1 cellular context compared by ENCODE assay signal in genomic region chr7:128738570-128739047, GRCh38.
TF ChIP-seq lines count a peak whose summit lies in the region.

No MANE protein-coding gene starts in this region.

TF ChIP-seq in K562, 482 proteins besides CTCF, POLR2A, EP300 and RAD21 (continued from another document and continues in another):
- TF ChIP-seq EHMT2 (IDR thresholded peaks at IDR 0.05) (peak; percentile 74; the same call in 1 of the 2 replicates), NR4A1 (CRISPR knock-in tag; IDR thresholded peaks at IDR 0.05) (no peak), NR4A1 (tag; IDR thresholded peaks at IDR 0.05) (peak; percentile 70), HIVEP1 (CRISPR knock-in tag; IDR thresholded peaks at IDR 0.05) (no peak), GATA2 (CRISPR knock-in tag; IDR thresholded peaks at IDR 0.05) (peak; percentile 84), FOXK1 (CRISPR knock-in tag; IDR thresholded peaks at IDR 0.05; ENCODE audit: borderline replicate concordance) (peak; percentile 87; the same call in 1 of the 2 replicates), RBM14 (IDR thresholded peaks at IDR 0.05; ENCODE audit: borderline replicate concordance, insufficient read depth, low read depth, low read length) (no peak), ZBTB26 (CRISPR knock-in tag; IDR thresholded peaks at IDR 0.05) (0 out of 2 replicates have a peak, but pooled peaks have one; percentile 4), SOX6 (IDR thresholded peaks at IDR 0.05) (no peak; the same call in none of the 2 replicates), SIRT6 (IDR thresholded peaks at IDR 0.05; ENCODE audit: low read depth, low read length) (no peak), CSDE1 (IDR thresholded peaks at IDR 0.05) (peak in 1 of 2 experiments; percentile 27; a peak in 1 of 4 replicates), ZBTB43 (CRISPR knock-in tag; IDR thresholded peaks at IDR 0.05) (peak; percentile 90; the same call in 1 of the 2 replicates), TAL1 (IDR thresholded peaks at IDR 0.05) (peak; percentile 34; the same call in 1 of the 2 replicates), POLR2H (tag; IDR thresholded peaks at IDR 0.05; ENCODE audit: low read depth) (peak; percentile 96; the same call in 1 of the 2 replicates), TCF3 (CRISPR knock-in tag; IDR thresholded peaks at IDR 0.05) (no peak; the same call in 1 of the 2 replicates), ZNF766 (CRISPR knock-in tag; conservative IDR thresholded peaks at IDR 0.05) (0 out of 2 replicates have a peak, but pooled peaks have one; percentile 49), HDAC2 (IDR thresholded peaks at IDR 0.05) (peak; percentile 91), ZNF41 (CRISPR knock-in tag; conservative IDR thresholded peaks at IDR 0.05) (0 out of 2 replicates have a peak, but pooled peaks have one; percentile 25), MIER1 (IDR thresholded peaks at IDR 0.05; ENCODE audit: low read depth) (peak; percentile 74; the same call in 1 of the 2 replicates), SMARCC2 (IDR thresholded peaks at IDR 0.05; ENCODE audit: low read depth) (peak; percentile 81), ZEB2 (IDR thresholded peaks at IDR 0.05) (peak; percentile 63; the same call in 1 of the 2 replicates), TEAD4 (IDR thresholded peaks at IDR 0.05; ENCODE audit: low read length) (peak; percentile 52; the same call in 1 of the 2 replicates), TEAD4 (CRISPR knock-in tag; IDR thresholded peaks at IDR 0.05; ENCODE audit: borderline replicate concordance) (no peak), ZC3H11A (IDR thresholded peaks at IDR 0.05; ENCODE audit: low read depth, low read length) (peak; percentile 21; the same call in 1 of the 2 replicates), MECOM (CRISPR knock-in tag; IDR thresholded peaks at IDR 0.05) (peak; percentile 60), ZNF174 (CRISPR knock-in tag; IDR thresholded peaks at IDR 0.05) (no peak), GATAD2A (IDR thresholded peaks at IDR 0.05) (peak; percentile 93), BCOR (IDR thresholded peaks at IDR 0.05) (peak; percentile 76; the same call in 1 of the 2 replicates), NRF1 (conservative IDR thresholded peaks at IDR 0.05 in 1 of 2, IDR thresholded peaks at IDR 0.05 in 1 of 2) (no peak), TOE1 (IDR thresholded peaks at IDR 0.05; ENCODE audit: borderline replicate concordance) (peak; percentile 74; the same call in 1 of the 2 replicates), TOE1 (CRISPR knock-in tag; IDR thresholded peaks at IDR 0.05; ENCODE audit: borderline replicate concordance, low read depth) (peak; percentile 34; the same call in 1 of the 2 replicates), SETDB1 (IDR thresholded peaks at IDR 0.05; ENCODE audit: low read length) (no peak), NCOA1 (IDR thresholded peaks at IDR 0.05; ENCODE audit: low read depth) (peak; percentile 61; the same call in 1 of the 2 replicates), SMC3 (conservative IDR thresholded peaks at IDR 0.05; ENCODE audit: insufficient read depth, low read depth, low read length) (no peak), KDM1A (IDR thresholded peaks at IDR 0.05) (peak; percentile 77 to 78), HDAC3 (IDR thresholded peaks at IDR 0.05; ENCODE audit: borderline replicate concordance, partially characterized antibody) (peak; percentile 57), ZBTB9 (CRISPR knock-in tag; IDR thresholded peaks at IDR 0.05) (peak; percentile 77; the same call in 1 of the 2 replicates), NONO (IDR thresholded peaks at IDR 0.05; ENCODE audit: low read depth in 2 of 2, low read length in 1 of 2) (no peak; a peak in 1 of 4 replicates), FOS (IDR thresholded peaks at IDR 0.05; ENCODE audit: extremely low read depth, insufficient read length) (no peak), ZNF124 (CRISPR knock-in tag; IDR thresholded peaks at IDR 0.05) (no peak), CBX5 (IDR thresholded peaks at IDR 0.05; ENCODE audit: borderline replicate concordance, low read depth) (no peak), ARNT (IDR thresholded peaks at IDR 0.05) (peak; percentile 40 to 91; a peak in 3 of 4 replicates), LARP7 (IDR thresholded peaks at IDR 0.05) (peak; percentile 83; the same call in 1 of the 2 replicates), KLF16 (IDR thresholded peaks at IDR 0.05) (0 out of 2 replicates have a peak, but pooled peaks have one; percentile 37), ASH1L (IDR thresholded peaks at IDR 0.05; ENCODE audit: borderline replicate concordance, low read depth, partially characterized antibody) (no peak), CC2D1A (IDR thresholded peaks at IDR 0.05) (peak; percentile 67; the same call in 1 of the 2 replicates), PHB2 (IDR thresholded peaks at IDR 0.05; ENCODE audit: low read depth) (peak; percentile 46; the same call in 1 of the 2 replicates), RCOR1 (IDR thresholded peaks at IDR 0.05; ENCODE audit: borderline replicate concordance in 1 of 2, low read depth in 2 of 2, low read length in 2 of 2) (peak in 1 of 2 experiments; percentile 69; a peak in 2 of 4 replicates), ZNF589 (CRISPR knock-in tag; IDR thresholded peaks at IDR 0.05; ENCODE audit: low read depth) (0 out of 2 replicates have a peak, but pooled peaks have one; percentile 60), SNRNP70 (optimal IDR thresholded peaks at IDR 0.05; ENCODE audit: low read depth, low read length) (no peak), EZH2 (IDR thresholded peaks at IDR 0.05; ENCODE audit: borderline replicate concordance, low read depth, low read length) (no peak), TAF7 (tag; IDR thresholded peaks at IDR 0.05) (peak; percentile 84), DNMT1 (IDR thresholded peaks at IDR 0.05) (0 out of 2 replicates have a peak, but pooled peaks have one; percentile 54), OTX1 (CRISPR knock-in tag; IDR thresholded peaks at IDR 0.05) (peak; percentile 76; the same call in 1 of the 2 replicates), THRB (CRISPR knock-in tag; conservative IDR thresholded peaks at IDR 0.05) (peak; percentile 36; the same call in 1 of the 2 replicates), ARID1B (IDR thresholded peaks at IDR 0.05) (peak; percentile 87), RFX1 (IDR thresholded peaks at IDR 0.05) (peak; percentile 22; the same call in 1 of the 2 replicates), NBN (IDR thresholded peaks at IDR 0.05; ENCODE audit: low read depth) (peak; percentile 95), LEF1 (IDR thresholded peaks at IDR 0.05) (peak; percentile 76), GTF2F1 (IDR thresholded peaks at IDR 0.05; ENCODE audit: low read depth, low read length) (no peak), PTTG1 (tag; IDR thresholded peaks at IDR 0.05; ENCODE audit: low read depth) (no peak), FOSL1 (tag; conservative IDR thresholded peaks at IDR 0.05) (peak; percentile 48)
- TF ChIP-seq, protein P1, sequence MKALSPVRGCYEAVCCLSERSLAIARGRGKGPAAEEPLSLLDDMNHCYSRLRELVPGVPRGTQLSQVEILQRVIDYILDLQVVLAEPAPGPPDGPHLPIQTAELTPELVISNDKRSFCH (CRISPR knock-in tag; IDR thresholded peaks at IDR 0.05): no peak
- TF ChIP-seq, protein P1 (tag; IDR thresholded peaks at IDR 0.05): peak; percentile 30; the same call in 1 of the 2 replicates
- TF ChIP-seq, protein P2, sequence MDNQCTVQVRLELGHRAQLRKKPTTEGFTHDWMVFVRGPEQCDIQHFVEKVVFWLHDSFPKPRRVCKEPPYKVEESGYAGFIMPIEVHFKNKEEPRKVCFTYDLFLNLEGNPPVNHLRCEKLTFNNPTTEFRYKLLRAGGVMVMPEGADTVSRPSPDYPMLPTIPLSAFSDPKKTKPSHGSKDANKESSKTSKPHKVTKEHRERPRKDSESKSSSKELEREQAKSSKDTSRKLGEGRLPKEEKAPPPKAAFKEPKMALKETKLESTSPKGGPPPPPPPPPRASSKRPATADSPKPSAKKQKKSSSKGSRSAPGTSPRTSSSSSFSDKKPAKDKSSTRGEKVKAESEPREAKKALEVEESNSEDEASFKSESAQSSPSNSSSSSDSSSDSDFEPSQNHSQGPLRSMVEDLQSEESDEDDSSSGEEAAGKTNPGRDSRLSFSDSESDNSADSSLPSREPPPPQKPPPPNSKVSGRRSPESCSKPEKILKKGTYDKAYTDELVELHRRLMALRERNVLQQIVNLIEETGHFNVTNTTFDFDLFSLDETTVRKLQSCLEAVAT (IDR thresholded peaks at IDR 0.05): peak; percentile 68 to 77; a peak in 3 of 4 replicates
- TF ChIP-seq, protein P3, sequence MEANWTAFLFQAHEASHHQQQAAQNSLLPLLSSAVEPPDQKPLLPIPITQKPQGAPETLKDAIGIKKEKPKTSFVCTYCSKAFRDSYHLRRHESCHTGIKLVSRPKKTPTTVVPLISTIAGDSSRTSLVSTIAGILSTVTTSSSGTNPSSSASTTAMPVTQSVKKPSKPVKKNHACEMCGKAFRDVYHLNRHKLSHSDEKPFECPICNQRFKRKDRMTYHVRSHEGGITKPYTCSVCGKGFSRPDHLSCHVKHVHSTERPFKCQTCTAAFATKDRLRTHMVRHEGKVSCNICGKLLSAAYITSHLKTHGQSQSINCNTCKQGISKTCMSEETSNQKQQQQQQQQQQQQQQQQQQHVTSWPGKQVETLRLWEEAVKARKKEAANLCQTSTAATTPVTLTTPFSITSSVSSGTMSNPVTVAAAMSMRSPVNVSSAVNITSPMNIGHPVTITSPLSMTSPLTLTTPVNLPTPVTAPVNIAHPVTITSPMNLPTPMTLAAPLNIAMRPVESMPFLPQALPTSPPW (CRISPR knock-in tag; IDR thresholded peaks at IDR 0.05): 0 out of 2 replicates have a peak, but pooled peaks have one; percentile 64
- TF ChIP-seq, protein P4, sequence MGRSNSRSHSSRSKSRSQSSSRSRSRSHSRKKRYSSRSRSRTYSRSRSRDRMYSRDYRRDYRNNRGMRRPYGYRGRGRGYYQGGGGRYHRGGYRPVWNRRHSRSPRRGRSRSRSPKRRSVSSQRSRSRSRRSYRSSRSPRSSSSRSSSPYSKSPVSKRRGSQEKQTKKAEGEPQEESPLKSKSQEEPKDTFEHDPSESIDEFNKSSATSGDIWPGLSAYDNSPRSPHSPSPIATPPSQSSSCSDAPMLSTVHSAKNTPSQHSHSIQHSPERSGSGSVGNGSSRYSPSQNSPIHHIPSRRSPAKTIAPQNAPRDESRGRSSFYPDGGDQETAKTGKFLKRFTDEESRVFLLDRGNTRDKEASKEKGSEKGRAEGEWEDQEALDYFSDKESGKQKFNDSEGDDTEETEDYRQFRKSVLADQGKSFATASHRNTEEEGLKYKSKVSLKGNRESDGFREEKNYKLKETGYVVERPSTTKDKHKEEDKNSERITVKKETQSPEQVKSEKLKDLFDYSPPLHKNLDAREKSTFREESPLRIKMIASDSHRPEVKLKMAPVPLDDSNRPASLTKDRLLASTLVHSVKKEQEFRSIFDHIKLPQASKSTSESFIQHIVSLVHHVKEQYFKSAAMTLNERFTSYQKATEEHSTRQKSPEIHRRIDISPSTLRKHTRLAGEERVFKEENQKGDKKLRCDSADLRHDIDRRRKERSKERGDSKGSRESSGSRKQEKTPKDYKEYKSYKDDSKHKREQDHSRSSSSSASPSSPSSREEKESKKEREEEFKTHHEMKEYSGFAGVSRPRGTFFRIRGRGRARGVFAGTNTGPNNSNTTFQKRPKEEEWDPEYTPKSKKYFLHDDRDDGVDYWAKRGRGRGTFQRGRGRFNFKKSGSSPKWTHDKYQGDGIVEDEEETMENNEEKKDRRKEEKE (IDR thresholded peaks at IDR 0.05; ENCODE audit: borderline replicate concordance in 1 of 2, control insufficient read depth in 1 of 2, low read depth in 2 of 2, low read length in 1 of 2): no peak
- TF ChIP-seq, protein P5, sequence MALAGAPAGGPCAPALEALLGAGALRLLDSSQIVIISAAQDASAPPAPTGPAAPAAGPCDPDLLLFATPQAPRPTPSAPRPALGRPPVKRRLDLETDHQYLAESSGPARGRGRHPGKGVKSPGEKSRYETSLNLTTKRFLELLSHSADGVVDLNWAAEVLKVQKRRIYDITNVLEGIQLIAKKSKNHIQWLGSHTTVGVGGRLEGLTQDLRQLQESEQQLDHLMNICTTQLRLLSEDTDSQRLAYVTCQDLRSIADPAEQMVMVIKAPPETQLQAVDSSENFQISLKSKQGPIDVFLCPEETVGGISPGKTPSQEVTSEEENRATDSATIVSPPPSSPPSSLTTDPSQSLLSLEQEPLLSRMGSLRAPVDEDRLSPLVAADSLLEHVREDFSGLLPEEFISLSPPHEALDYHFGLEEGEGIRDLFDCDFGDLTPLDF (CRISPR knock-in tag; IDR thresholded peaks at IDR 0.05): no peak
